ENCODE assay signal across 2 cellular contexts in the genomic region with DNA sequence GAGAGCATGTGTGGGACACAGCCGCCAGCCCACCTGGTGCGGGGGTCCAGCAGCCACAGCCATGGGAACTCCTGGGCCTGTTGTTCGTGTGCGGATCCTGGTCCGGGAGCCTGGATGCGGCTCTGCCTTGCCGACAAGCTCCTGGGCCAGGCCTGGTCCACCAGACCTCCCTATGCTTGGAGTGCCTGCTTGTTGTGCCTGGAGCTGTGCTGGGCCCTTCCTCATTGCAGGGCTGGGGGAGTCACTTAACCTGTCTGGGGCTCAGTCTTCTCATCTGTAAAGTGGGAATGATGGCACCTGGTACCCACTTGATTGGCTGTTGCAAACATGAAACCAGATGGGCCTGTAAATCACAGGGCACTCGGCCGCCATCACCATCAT.
TF ChIP-seq lines count a peak whose summit lies in the region.

No MANE protein-coding gene starts in this region.

TF ChIP-seq in HepG2, 621 proteins besides CTCF, POLR2A, EP300 and RAD21:
- no peak for TF ChIP-seq ZNF660 (CRISPR knock-in tag; IDR thresholded peaks at IDR 0.05; ENCODE audit: borderline replicate concordance, low read depth)
- TF ChIP-seq CHD4 (IDR thresholded peaks at IDR 0.05; ENCODE audit: borderline replicate concordance, low read length) = peak; percentile 59; the same call in 1 of the 2 replicates
- TF ChIP-seq FOXK2 (IDR thresholded peaks at IDR 0.05) = no peak
- TF ChIP-seq KAT8 (CRISPR knock-in tag; IDR thresholded peaks at IDR 0.05) = no peak
- TF ChIP-seq ZNF629 (CRISPR knock-in tag; conservative IDR thresholded peaks at IDR 0.05) = peak; percentile 92
- TF ChIP-seq ZNF431 (CRISPR knock-in tag; IDR thresholded peaks at IDR 0.05; ENCODE audit: borderline replicate concordance, low read depth) = 0 out of 2 replicates have a peak, but pooled peaks have one; percentile 36
- 0 out of 2 replicates have a peak, but pooled peaks have one; percentile 8 for TF ChIP-seq ADNP (CRISPR knock-in tag; IDR thresholded peaks at IDR 0.05)
- peak; percentile 60 for TF ChIP-seq ZMYM3 (CRISPR knock-in tag; IDR thresholded peaks at IDR 0.05)

TF ChIP-seq in H1, 55 proteins besides CTCF, POLR2A, EP300 and RAD21:
- peak; percentile 18; the same call in 1 of the 2 replicates for TF ChIP-seq KDM1A (IDR thresholded peaks at IDR 0.05; ENCODE audit: borderline replicate concordance, low read length)
- TF ChIP-seq MAFK (IDR thresholded peaks at IDR 0.05; ENCODE audit: low read depth, low read length) = no peak
